Comparison of ENCODE assay signal across 1 cellular context in genomic region chr13:95123726-95124125, GRCh38.
TF ChIP-seq lines count a peak whose summit lies in the region.

No MANE protein-coding gene starts in this region.

TF ChIP-seq in HepG2, 621 proteins besides CTCF, POLR2A, EP300 and RAD21 (continued from another document and continues in another):
- TF ChIP-seq ZNF18 (CRISPR knock-in tag; IDR thresholded peaks at IDR 0.05; ENCODE audit: insufficient replicate concordance) (no peak), ZNF136 (CRISPR knock-in tag; IDR thresholded peaks at IDR 0.05; ENCODE audit: low read depth) (no peak), SMARCE1 (IDR thresholded peaks at IDR 0.05; ENCODE audit: borderline replicate concordance) (no peak), FOXP1 (IDR thresholded peaks at IDR 0.05) (no peak), FOXP1 (CRISPR knock-in tag; IDR thresholded peaks at IDR 0.05) (peak; percentile 58), ATF7-NPFF (CRISPR knock-in tag; IDR thresholded peaks at IDR 0.05; ENCODE audit: low read depth) (no peak), MIXL1 (CRISPR knock-in tag; IDR thresholded peaks at IDR 0.05) (peak; percentile 93), CEBPB (IDR thresholded peaks at IDR 0.05; ENCODE audit: borderline replicate concordance, low read depth, low read length) (no peak), ZNF616 (CRISPR knock-in tag; IDR thresholded peaks at IDR 0.05; ENCODE audit: low read depth) (no peak), RARA (CRISPR knock-in tag; IDR thresholded peaks at IDR 0.05) (peak; percentile 80), ZFP82 (CRISPR knock-in tag; IDR thresholded peaks at IDR 0.05; ENCODE audit: borderline replicate concordance) (no peak), ZNF605 (CRISPR knock-in tag; IDR thresholded peaks at IDR 0.05) (no peak), TEAD2 (CRISPR knock-in tag; IDR thresholded peaks at IDR 0.05) (no peak), ZNF792 (CRISPR knock-in tag; IDR thresholded peaks at IDR 0.05) (no peak), FOXM1 (CRISPR knock-in tag; IDR thresholded peaks at IDR 0.05) (no peak), ZNF280D (CRISPR knock-in tag; IDR thresholded peaks at IDR 0.05) (no peak), THAP8 (CRISPR knock-in tag; IDR thresholded peaks at IDR 0.05; ENCODE audit: borderline replicate concordance) (no peak), ZHX2 (IDR thresholded peaks at IDR 0.05; ENCODE audit: low read depth) (no peak), ZHX2 (CRISPR knock-in tag; IDR thresholded peaks at IDR 0.05; ENCODE audit: borderline replicate concordance) (no peak), ZNF816 (CRISPR knock-in tag; IDR thresholded peaks at IDR 0.05; ENCODE audit: borderline replicate concordance) (no peak), ZNF556 (CRISPR knock-in tag; IDR thresholded peaks at IDR 0.05; ENCODE audit: borderline replicate concordance) (no peak), ZNF253 (CRISPR knock-in tag; IDR thresholded peaks at IDR 0.05; ENCODE audit: borderline replicate concordance) (no peak), TOPORS (CRISPR knock-in tag; IDR thresholded peaks at IDR 0.05) (no peak), FOXC1 (CRISPR knock-in tag; IDR thresholded peaks at IDR 0.05; ENCODE audit: borderline replicate concordance) (no peak), ZNF3 (CRISPR knock-in tag; IDR thresholded peaks at IDR 0.05) (no peak), ZNF230 (CRISPR knock-in tag; IDR thresholded peaks at IDR 0.05) (0 out of 2 replicates have a peak, but pooled peaks have one; percentile 7), ZNF879 (CRISPR knock-in tag; IDR thresholded peaks at IDR 0.05) (no peak), HNRNPL (IDR thresholded peaks at IDR 0.05; ENCODE audit: low read depth, low read length) (0 out of 2 replicates have a peak, but pooled peaks have one; percentile 35), ZNF547 (CRISPR knock-in tag; IDR thresholded peaks at IDR 0.05) (no peak), FOXO1 (CRISPR knock-in tag; IDR thresholded peaks at IDR 0.05) (peak; percentile 71), NR0B2 (CRISPR knock-in tag; IDR thresholded peaks at IDR 0.05) (no peak), ZNF431 (CRISPR knock-in tag; IDR thresholded peaks at IDR 0.05; ENCODE audit: borderline replicate concordance, low read depth) (no peak), FLYWCH1 (CRISPR knock-in tag; IDR thresholded peaks at IDR 0.05) (no peak), STAG1 (CRISPR knock-in tag; IDR thresholded peaks at IDR 0.05) (no peak), U2AF1 (optimal IDR thresholded peaks at IDR 0.05; ENCODE audit: low read depth, low read length) (no peak)
- TF ChIP-seq, protein P1, sequence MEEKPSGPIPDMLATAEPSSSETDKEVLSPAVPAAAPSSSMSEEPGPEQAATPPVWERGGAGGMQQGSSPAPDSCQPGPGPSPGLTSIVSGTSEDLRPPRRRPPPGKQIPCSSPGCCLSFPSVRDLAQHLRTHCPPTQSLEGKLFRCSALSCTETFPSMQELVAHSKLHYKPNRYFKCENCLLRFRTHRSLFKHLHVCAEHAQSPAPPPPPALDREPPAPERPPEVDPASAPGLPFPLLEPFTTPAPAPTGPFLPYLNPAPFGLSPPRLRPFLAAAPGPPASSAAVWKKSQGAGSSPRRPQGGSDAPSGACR (CRISPR knock-in tag; IDR thresholded peaks at IDR 0.05), result no peak
- TF ChIP-seq, protein P2, sequence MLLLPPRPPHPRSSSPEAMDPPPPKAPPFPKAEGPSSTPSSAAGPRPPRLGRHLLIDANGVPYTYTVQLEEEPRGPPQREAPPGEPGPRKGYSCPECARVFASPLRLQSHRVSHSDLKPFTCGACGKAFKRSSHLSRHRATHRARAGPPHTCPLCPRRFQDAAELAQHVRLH (CRISPR knock-in tag; IDR thresholded peaks at IDR 0.05; ENCODE audit: borderline replicate concordance, low read depth), result no peak; the same call in 1 of the 2 replicates
- TF ChIP-seq, protein P3, sequence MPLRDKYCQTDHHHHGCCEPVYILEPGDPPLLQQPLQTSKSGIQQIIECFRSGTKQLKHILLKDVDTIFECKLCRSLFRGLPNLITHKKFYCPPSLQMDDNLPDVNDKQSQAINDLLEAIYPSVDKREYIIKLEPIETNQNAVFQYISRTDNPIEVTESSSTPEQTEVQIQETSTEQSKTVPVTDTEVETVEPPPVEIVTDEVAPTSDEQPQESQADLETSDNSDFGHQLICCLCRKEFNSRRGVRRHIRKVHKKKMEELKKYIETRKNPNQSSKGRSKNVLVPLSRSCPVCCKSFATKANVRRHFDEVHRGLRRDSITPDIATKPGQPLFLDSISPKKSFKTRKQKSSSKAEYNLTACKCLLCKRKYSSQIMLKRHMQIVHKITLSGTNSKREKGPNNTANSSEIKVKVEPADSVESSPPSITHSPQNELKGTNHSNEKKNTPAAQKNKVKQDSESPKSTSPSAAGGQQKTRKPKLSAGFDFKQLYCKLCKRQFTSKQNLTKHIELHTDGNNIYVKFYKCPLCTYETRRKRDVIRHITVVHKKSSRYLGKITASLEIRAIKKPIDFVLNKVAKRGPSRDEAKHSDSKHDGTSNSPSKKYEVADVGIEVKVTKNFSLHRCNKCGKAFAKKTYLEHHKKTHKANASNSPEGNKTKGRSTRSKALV (CRISPR knock-in tag; IDR thresholded peaks at IDR 0.05), result no peak
- TF ChIP-seq, protein P4, sequence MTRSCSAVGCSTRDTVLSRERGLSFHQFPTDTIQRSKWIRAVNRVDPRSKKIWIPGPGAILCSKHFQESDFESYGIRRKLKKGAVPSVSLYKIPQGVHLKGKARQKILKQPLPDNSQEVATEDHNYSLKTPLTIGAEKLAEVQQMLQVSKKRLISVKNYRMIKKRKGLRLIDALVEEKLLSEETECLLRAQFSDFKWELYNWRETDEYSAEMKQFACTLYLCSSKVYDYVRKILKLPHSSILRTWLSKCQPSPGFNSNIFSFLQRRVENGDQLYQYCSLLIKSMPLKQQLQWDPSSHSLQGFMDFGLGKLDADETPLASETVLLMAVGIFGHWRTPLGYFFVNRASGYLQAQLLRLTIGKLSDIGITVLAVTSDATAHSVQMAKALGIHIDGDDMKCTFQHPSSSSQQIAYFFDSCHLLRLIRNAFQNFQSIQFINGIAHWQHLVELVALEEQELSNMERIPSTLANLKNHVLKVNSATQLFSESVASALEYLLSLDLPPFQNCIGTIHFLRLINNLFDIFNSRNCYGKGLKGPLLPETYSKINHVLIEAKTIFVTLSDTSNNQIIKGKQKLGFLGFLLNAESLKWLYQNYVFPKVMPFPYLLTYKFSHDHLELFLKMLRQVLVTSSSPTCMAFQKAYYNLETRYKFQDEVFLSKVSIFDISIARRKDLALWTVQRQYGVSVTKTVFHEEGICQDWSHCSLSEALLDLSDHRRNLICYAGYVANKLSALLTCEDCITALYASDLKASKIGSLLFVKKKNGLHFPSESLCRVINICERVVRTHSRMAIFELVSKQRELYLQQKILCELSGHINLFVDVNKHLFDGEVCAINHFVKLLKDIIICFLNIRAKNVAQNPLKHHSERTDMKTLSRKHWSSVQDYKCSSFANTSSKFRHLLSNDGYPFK (CRISPR knock-in tag; IDR thresholded peaks at IDR 0.05; ENCODE audit: borderline replicate concordance), result no peak
- TF ChIP-seq, protein P5, sequence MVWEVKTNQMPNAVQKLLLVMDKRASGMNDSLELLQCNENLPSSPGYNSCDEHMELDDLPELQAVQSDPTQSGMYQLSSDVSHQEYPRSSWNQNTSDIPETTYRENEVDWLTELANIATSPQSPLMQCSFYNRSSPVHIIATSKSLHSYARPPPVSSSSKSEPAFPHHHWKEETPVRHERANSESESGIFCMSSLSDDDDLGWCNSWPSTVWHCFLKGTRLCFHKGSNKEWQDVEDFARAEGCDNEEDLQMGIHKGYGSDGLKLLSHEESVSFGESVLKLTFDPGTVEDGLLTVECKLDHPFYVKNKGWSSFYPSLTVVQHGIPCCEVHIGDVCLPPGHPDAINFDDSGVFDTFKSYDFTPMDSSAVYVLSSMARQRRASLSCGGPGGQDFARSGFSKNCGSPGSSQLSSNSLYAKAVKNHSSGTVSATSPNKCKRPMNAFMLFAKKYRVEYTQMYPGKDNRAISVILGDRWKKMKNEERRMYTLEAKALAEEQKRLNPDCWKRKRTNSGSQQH (CRISPR knock-in tag; IDR thresholded peaks at IDR 0.05; ENCODE audit: low read depth), result no peak
- TF ChIP-seq, protein P6, sequence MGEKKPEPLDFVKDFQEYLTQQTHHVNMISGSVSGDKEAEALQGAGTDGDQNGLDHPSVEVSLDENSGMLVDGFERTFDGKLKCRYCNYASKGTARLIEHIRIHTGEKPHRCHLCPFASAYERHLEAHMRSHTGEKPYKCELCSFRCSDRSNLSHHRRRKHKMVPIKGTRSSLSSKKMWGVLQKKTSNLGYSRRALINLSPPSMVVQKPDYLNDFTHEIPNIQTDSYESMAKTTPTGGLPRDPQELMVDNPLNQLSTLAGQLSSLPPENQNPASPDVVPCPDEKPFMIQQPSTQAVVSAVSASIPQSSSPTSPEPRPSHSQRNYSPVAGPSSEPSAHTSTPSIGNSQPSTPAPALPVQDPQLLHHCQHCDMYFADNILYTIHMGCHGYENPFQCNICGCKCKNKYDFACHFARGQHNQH (CRISPR knock-in tag; IDR thresholded peaks at IDR 0.05), result no peak
